In the genomic region with DNA sequence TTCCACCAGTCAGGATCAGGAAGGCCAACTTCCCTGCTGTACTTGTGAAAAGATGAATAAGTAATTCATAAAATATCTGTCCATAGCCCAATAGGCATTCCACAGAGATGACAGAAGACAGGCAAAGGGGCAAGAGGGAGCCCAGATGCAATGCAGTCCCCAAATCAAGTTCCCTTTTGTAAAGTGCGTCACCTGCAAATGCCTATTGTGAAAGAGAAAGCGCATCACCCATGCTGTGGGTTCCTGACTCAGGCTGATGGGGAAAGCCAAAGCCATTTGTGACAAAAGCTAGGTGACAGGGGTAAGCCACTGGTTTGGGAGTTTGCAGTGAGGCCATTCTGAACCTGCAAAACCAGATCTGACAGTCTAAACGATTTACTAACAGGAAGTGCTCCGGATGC, we compare ENCODE assay signal across 11 cellular contexts.
DNase-seq lines count a peak whose midpoint lies in the region; ATAC-seq and TF ChIP-seq lines count a peak whose summit lies in the region.
"Had no signal": no experiment of that assay in that cellular context is flagged by ENCODE, and none has a peak within 500 bp of the region (broad histone marks: within the 10 kb centered on the region; RNA-seq: fewer than 3 reads in every experiment).

No MANE protein-coding gene starts in this region.

- H3K27me3 Mint-ChIP-seq in activated CD4-positive, alpha-beta T cell treated with anti-CD3 and anti-CD28 coated beads, Interleukin-2, amount 10 ng/mL, durations not matched to agents 7 days and 5 days: peaks cover 7% of the 10 kb centered on the region
- H3K27me3 Mint-ChIP-seq in T-helper 2 cell treated with Interferon-gamma antibody and Interleukin-4, amounts not matched to agents 5 μg/mL and 100 μg/mL, for 36 hours (ENCODE audit: low read depth): peaks cover 10% of the 10 kb centered on the region
- H3K27me3 Mint-ChIP-seq in progenitor cell of endocrine pancreas: peaks cover 43% of the 10 kb centered on the region

- no peak overlapping the region for H3K4me3 Mint-ChIP-seq in activated CD4-positive, alpha-beta T cell treated with anti-CD3 and anti-CD28 coated beads, Interleukin-2, amount 10 ng/mL, durations not matched to agents 7 days and 5 days
- H3K4me3 Mint-ChIP-seq in T-helper 2 cell treated with Interferon-gamma antibody and Interleukin-4, amounts not matched to agents 5 μg/mL and 100 μg/mL, for 36 hours: peak overlapping the region; percentile 60
- H3K4me3 Mint-ChIP-seq in progenitor cell of endocrine pancreas (ENCODE audit: low read depth): no peak overlapping the region

- H3K4me1 Mint-ChIP-seq in activated CD4-positive, alpha-beta T cell treated with anti-CD3 and anti-CD28 coated beads, Interleukin-2, amount 10 ng/mL, durations not matched to agents 7 days and 5 days: peaks cover 8% of the 10 kb centered on the region
- H3K4me1 Mint-ChIP-seq in T-helper 2 cell treated with Interferon-gamma antibody and Interleukin-4, amounts not matched to agents 5 μg/mL and 100 μg/mL, for 36 hours (ENCODE audit: low read depth): peaks cover 8% of the 10 kb centered on the region
- H3K4me1 Mint-ChIP-seq in progenitor cell of endocrine pancreas (ENCODE audit: low read depth): no peaks in the 10 kb centered on the region

- no peak for TF ChIP-seq CTCF in progenitor cell of endocrine pancreas (IDR thresholded peaks at IDR 0.05; ENCODE audit: unreplicated experiment)

- peak; percentile 78 for ATAC-seq in HG03095 (IDR thresholded peaks at IDR 0.05; ENCODE audit: unreplicated experiment)
- ATAC-seq in HG03439 (IDR thresholded peaks at IDR 0.05; ENCODE audit: unreplicated experiment): no peak

- H3K36me3 ChIP-seq in H7 (replicated peaks; ENCODE audit: control insufficient read depth, insufficient read depth, low read length): no peaks in the 10 kb centered on the region

- DNase-seq in activated CD4-positive, alpha-beta T cell treated with anti-CD3 and anti-CD28 coated beads, Interleukin-2, amount 10 ng/mL, durations not matched to agents 7 days and 5 days: peak; percentile 26
- DNase-seq in activated CD4-positive, alpha-beta T cell treated with anti-CD3 and anti-CD28 coated beads, Interleukin-2, amount 50 U/mL, for 4 hours: no peak
- peak; percentile 58 for DNase-seq in T-helper 2 cell treated with Interferon-gamma antibody and Interleukin-4, amounts not matched to agents 5 μg/mL and 100 μg/mL, for 36 hours (ENCODE audit: low spot score)
- DNase-seq in progenitor cell of endocrine pancreas (ENCODE audit: low spot score, unreplicated experiment) (no peak), H7 (no peak), NCI-H510A (lab: John Stamatoyannopoulos, UW) (no peak)
- DNase-seq: EL, GOT3, MM.1S had no signal

- POLR2A ChIA-PET in activated CD4-positive, alpha-beta T cell treated with anti-CD3 and anti-CD28 coated beads, Interleukin-2, amount 10 ng/mL, durations not matched to agents 7 days and 5 days (lab: Charles Lee): interaction anchor here (0.6 kb wide), 1 partner anchor 820 kb away, joined by 4 read pairs; no protein-coding TSS in a partner anchor

- CTCF ChIA-PET in activated CD4-positive, alpha-beta T cell treated with anti-CD3 and anti-CD28 coated beads, Interleukin-2, amount 10 ng/mL, durations not matched to agents 7 days and 5 days (lab: Charles Lee): no interaction called here

- no peak overlapping the region for H3K27ac Mint-ChIP-seq in activated CD4-positive, alpha-beta T cell treated with anti-CD3 and anti-CD28 coated beads, Interleukin-2, amount 10 ng/mL, durations not matched to agents 7 days and 5 days
- peak overlapping the region; percentile 24 for H3K27ac Mint-ChIP-seq in T-helper 2 cell treated with Interferon-gamma antibody and Interleukin-4, amounts not matched to agents 5 μg/mL and 100 μg/mL, for 36 hours
- peak overlapping the region; percentile 9 for H3K27ac Mint-ChIP-seq in progenitor cell of endocrine pancreas

- H3K4me3 ChIP-seq in H7 (ENCODE audit: insufficient read depth, low read depth, low read length): no peak overlapping the region

- H3K27me3 ChIP-seq in H7 (ENCODE audit: control insufficient read depth, insufficient read depth, low read length): no peaks in the 10 kb centered on the region

- no peaks in the 10 kb centered on the region for H3K36me3 Mint-ChIP-seq in activated CD4-positive, alpha-beta T cell treated with anti-CD3 and anti-CD28 coated beads, Interleukin-2, amount 10 ng/mL, durations not matched to agents 7 days and 5 days (ENCODE audit: low read depth)
- no peaks in the 10 kb centered on the region for H3K36me3 Mint-ChIP-seq in T-helper 2 cell treated with Interferon-gamma antibody and Interleukin-4, amounts not matched to agents 5 μg/mL and 100 μg/mL, for 36 hours (ENCODE audit: low read depth)
- H3K36me3 Mint-ChIP-seq in progenitor cell of endocrine pancreas (ENCODE audit: insufficient read depth): no peaks in the 10 kb centered on the region

- H3K9me3 Mint-ChIP-seq in activated CD4-positive, alpha-beta T cell treated with anti-CD3 and anti-CD28 coated beads, Interleukin-2, amount 10 ng/mL, durations not matched to agents 7 days and 5 days: no peaks in the 10 kb centered on the region
- no peaks in the 10 kb centered on the region for H3K9me3 Mint-ChIP-seq in T-helper 2 cell treated with Interferon-gamma antibody and Interleukin-4, amounts not matched to agents 5 μg/mL and 100 μg/mL, for 36 hours
- no peaks in the 10 kb centered on the region for H3K9me3 Mint-ChIP-seq in progenitor cell of endocrine pancreas (ENCODE audit: low read depth)

Comparison
In these comparisons a context has a peak if more than half of its experiments do, and no peak if none do; other contexts are left out.
1. DNase-seq: peak in activated CD4-positive, alpha-beta T cell treated with anti-CD3 and anti-CD28 coated beads, Interleukin-2, amount 10 ng/mL, durations not matched to agents 7 days and 5 days (single experiment) and T-helper 2 cell treated with Interferon-gamma antibody and Interleukin-4, amounts not matched to agents 5 μg/mL and 100 μg/mL, for 36 hours (single experiment); none in activated CD4-positive, alpha-beta T cell treated with anti-CD3 and anti-CD28 coated beads, Interleukin-2, amount 50 U/mL, for 4 hours (0 of 2), progenitor cell of endocrine pancreas (single experiment), H7 (single experiment) and NCI-H510A (single experiment).